10 cellular contexts compared by ENCODE assay signal in the genomic region with DNA sequence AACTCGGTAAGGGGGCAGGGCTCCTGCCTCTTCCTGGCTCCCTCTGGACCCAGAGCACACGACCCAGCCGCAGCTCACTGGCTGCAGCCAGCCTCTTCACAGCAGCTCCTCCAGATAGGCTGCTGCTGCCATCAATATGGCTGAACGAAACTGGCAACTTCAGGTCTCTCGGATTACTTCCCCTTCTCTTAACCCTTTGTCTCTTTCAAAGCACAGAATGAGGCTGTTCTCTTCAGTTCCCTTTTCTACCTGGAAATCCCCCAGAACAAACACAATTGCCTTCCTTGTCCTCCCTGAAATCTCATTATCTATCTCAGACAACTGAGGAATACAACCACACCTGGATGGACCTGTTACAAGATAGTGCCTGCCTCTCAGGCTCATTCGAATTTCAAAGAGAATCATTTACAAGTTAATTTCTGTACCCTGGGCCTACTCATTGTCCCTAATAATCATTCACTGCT.
A peak's percentile ranks its signal among the peaks of the same experiment; 100 is the strongest.
DNase-seq lines count a peak whose midpoint lies in the region; ATAC-seq and TF ChIP-seq lines count a peak whose summit lies in the region.
"Had no signal": no experiment of that assay in that cellular context is flagged by ENCODE, and none has a peak within 500 bp of the region (broad histone marks: within the 10 kb centered on the region; RNA-seq: fewer than 3 reads in every experiment).

No MANE protein-coding gene starts in this region.

- H3K36me3 ChIP-seq in H7 (replicated peaks; ENCODE audit: control insufficient read depth, insufficient read depth, low read length) = no peaks in the 10 kb centered on the region
- no peaks in the 10 kb centered on the region for H3K36me3 ChIP-seq in WERI-Rb-1
- H3K36me3 ChIP-seq: right lobe of liver had no signal

- H3K27me3 ChIP-seq in H7 (ENCODE audit: control insufficient read depth, insufficient read depth, low read length) (no peaks in the 10 kb centered on the region), WERI-Rb-1 (ENCODE audit: insufficient read depth, low read depth, severe bottlenecking) (no peaks in the 10 kb centered on the region)
- H3K27me3 ChIP-seq: right lobe of liver had no signal

- H3K4me3 ChIP-seq in H7 (ENCODE audit: insufficient read depth, low read depth, low read length) = no peak overlapping the region
- H3K4me3 ChIP-seq in WERI-Rb-1 (ENCODE audit: low read depth, low read length) = no peak overlapping the region
- H3K4me3 ChIP-seq: right lobe of liver had no signal

- no peak for TF ChIP-seq CTCF in WERI-Rb-1 (IDR thresholded peaks at IDR 0.05; ENCODE audit: low read depth, low read length)

- DNase-seq in H7 (peak; percentile 21), left lobe of liver (ENCODE audit: low spot score) (no peak), WERI-Rb-1 (no peak), activated T-cell treated with anti-CD3 and anti-CD28 coated beads for 4 hours (no peak), HT-29 (ENCODE audit: low spot score) (no peak), hippocampal formation (lab: John Stamatoyannopoulos, UW) (no peak)
- DNase-seq: NCI-H1092 treated with DMSO at 0.1 percent for 48 hours had no signal

- ATAC-seq in GM18868 (IDR thresholded peaks at IDR 0.05; ENCODE audit: unreplicated experiment) (peak; percentile 92), HG03558 (IDR thresholded peaks at IDR 0.05; ENCODE audit: extremely low read depth, unreplicated experiment) (peak; percentile 99), left lobe of liver (peak; percentile 10)

- no peaks in the 10 kb centered on the region for H3K9me3 ChIP-seq in WERI-Rb-1 (ENCODE audit: severe bottlenecking)
- H3K9me3 ChIP-seq: right lobe of liver had no signal

- no peak overlapping the region for H3K27ac ChIP-seq in WERI-Rb-1
- H3K27ac ChIP-seq: right lobe of liver had no signal

Comparison
In these comparisons a context has a peak if more than half of its experiments do, and no peak if none do; other contexts are left out.
1. ATAC-seq: peak in every context shown above with its lines; median percentile 99 in HG03558; 92 in GM18868; 10 in left lobe of liver.